Comparison of ENCODE assay signal across 8 cellular contexts in genomic region chr10:101031128-101031795, GRCh38. TPM values are rescaled to one million over a fixed set of nuclear protein-coding genes. Genes with fewer than 3 reads are reported as not detected.
DNase-seq lines count a peak whose midpoint lies in the region; ATAC-seq, FAIRE-seq and TF ChIP-seq lines count a peak whose summit lies in the region.

PDZD7 (minus strand) TSS chr10:101031129; CDS start chr10:101030219, 910 bp downstream.
SFXN3 (plus strand) TSS chr10:101031234; CDS start chr10:101034695, 3,461 bp downstream.

- H3K79me2 ChIP-seq in astrocyte (ENCODE audit: insufficient read depth, low read length), result peaks cover 27% of the 10 kb centered on the region

- H3K4me2 ChIP-seq in astrocyte (ENCODE audit: low read length), result peak within 1 kb of the TSS; percentile 98

- intact Hi-C loops in aorta (cut with DNase I), result loop anchor here in 1 of 2 donors (5.0 kb wide), 3 partner anchors 34 to 119 kb away; partner anchors contain the start of genes LZTS2 and SLF2

- no peak for TF ChIP-seq POLR2A in GM12892 (IDR thresholded peaks at IDR 0.05; ENCODE audit: low read depth, low read length)

- FAIRE-seq in GM12892 (lab: Jason Lieb, UNC) (peak; percentile 74), astrocyte (lab: Jason Lieb, UNC) (no peak)

- peaks cover 16% of the 10 kb centered on the region for H3K4me1 Mint-ChIP-seq in astrocyte (ENCODE audit: low read depth, unreplicated experiment)

- H3K9ac ChIP-seq in astrocyte (ENCODE audit: low read length), result peak within 1 kb of the TSS; percentile 96

- H3K36me3 Mint-ChIP-seq in astrocyte (ENCODE audit: low read depth, unreplicated experiment), result peaks cover 7% of the 10 kb centered on the region

- H3K36me3 ChIP-seq in astrocyte (ENCODE audit: insufficient read depth, low read length) (peaks cover 14% of the 10 kb centered on the region), aorta (ENCODE audit: control insufficient read depth in 1 of 2, insufficient read depth in 2 of 2, low read length in 1 of 2) (peaks cover 0 to 6% of the 10 kb centered on the region in 2 donors)

- DNase-seq in GM12892 (ENCODE audit: insufficient read length), result peak; percentile 98
- peak; percentile 77 to 86 for DNase-seq in NCI-H187 (lab: John Stamatoyannopoulos, UW)
- peak; percentile 96 for DNase-seq in T-helper 9 cell
- peak; percentile 92 for DNase-seq in astrocyte (ENCODE audit: low read depth)
- DNase-seq in hepatic stellate cell (ENCODE audit: low spot score), result peak; percentile 99
- peak; percentile 76 for DNase-seq in renal cortical epithelial cell (ENCODE audit: low read depth)
- peak; percentile 98 to 99 for DNase-seq in aorta

- H3K27ac Mint-ChIP-seq in astrocyte (ENCODE audit: unreplicated experiment), result peak within 1 kb of the TSS; percentile 98

- H3K27me3 ChIP-seq in astrocyte (ENCODE audit: insufficient read depth, low read length) (no peaks in the 10 kb centered on the region), aorta (ENCODE audit: control insufficient read depth in 1 of 2, insufficient read depth in 2 of 2, low read length in 1 of 2) (no peaks in the 10 kb centered on the region)

- H3K9me3 Mint-ChIP-seq in astrocyte (ENCODE audit: unreplicated experiment), result no peaks in the 10 kb centered on the region

- TF ChIP-seq CTCF in astrocyte (IDR thresholded peaks at IDR 0.05; ENCODE audit: insufficient read depth, low read depth, low read length), result no peak

- ATAC-seq in HG02884 (IDR thresholded peaks at IDR 0.05; ENCODE audit: unreplicated experiment) (peak; percentile 86), aorta (ENCODE audit: low FRiP score) (peak; percentile 93)

- H3K27ac ChIP-seq in astrocyte (ENCODE audit: low read depth, low read length) (peak within 1 kb of the TSS; percentile 96), aorta (ENCODE audit: low read depth in 1 of 2, low read length in 2 of 2) (peak within 1 kb of the TSS; percentile 57 to 86)

- peak within 1 kb of the TSS; percentile 94 for H2AFZ ChIP-seq in astrocyte (ENCODE audit: low read depth, low read length)

- H3K4me3 Mint-ChIP-seq in astrocyte (ENCODE audit: unreplicated experiment), result peak within 1 kb of the TSS; percentile 88

- H3K27me3 Mint-ChIP-seq in astrocyte (ENCODE audit: low read depth, unreplicated experiment), result peaks cover 2% of the 10 kb centered on the region

- H4K20me1 ChIP-seq in astrocyte (ENCODE audit: insufficient read depth, low read length), result peaks cover 35% of the 10 kb centered on the region

- H3K4me3 ChIP-seq in astrocyte (ENCODE audit: insufficient read depth, low read depth, low read length), result peak within 1 kb of the TSS; percentile 86
- peak within 1 kb of the TSS; percentile 20 to 60 for H3K4me3 ChIP-seq in aorta (ENCODE audit: low read length in 2 of 2)

- WGBS in aorta, 2 donors, result 0 to 1% methylated on average over 38 of the region's 38 CpGs

- peaks cover 25% of the 10 kb centered on the region for H3K4me1 ChIP-seq in astrocyte (ENCODE audit: insufficient read depth, low read length)
- no peaks in the 10 kb centered on the region for H3K4me1 ChIP-seq in aorta (ENCODE audit: control insufficient read depth in 1 of 2, insufficient read depth in 2 of 2, low read length in 2 of 2)

- no peaks in the 10 kb centered on the region for H3K9me3 ChIP-seq in astrocyte (ENCODE audit: insufficient read depth, low read depth, low read length)
- no peaks in the 10 kb centered on the region for H3K9me3 ChIP-seq in aorta (ENCODE audit: control insufficient read depth, low read length)

RNA-seq across cellular contexts. Expression of gene PDZD7, which starts in this region (rescaled TPM):
- polyA plus RNA-seq in GM12892 (2012; ENCODE audit: missing spikeins), result 0.15 TPM
- 2.2 and 4.5 TPM in 2 replicates for total RNA-seq in astrocyte
- total RNA-seq in renal cortical epithelial cell, result 1.3 and 4.7 TPM in 2 replicates
- total RNA-seq in aorta, result 1 to 10 TPM; 1.1 to 1.6 TPM
- polyA plus RNA-seq in aorta, result 1 to 10 TPM in 1 of 2 donors, under 1 TPM in 1; 0.97 to 3.9 TPM

RNA-seq across cellular contexts. Expression of gene SFXN3, which starts in this region (rescaled TPM):
- polyA plus RNA-seq in GM12892 (2012; ENCODE audit: missing spikeins), result 2.2 TPM
- total RNA-seq in astrocyte (59.2 and 68.3 TPM in 2 replicates), renal cortical epithelial cell (35.8 and 40.9 TPM in 2 replicates), aorta (100 to 1,000 TPM in 1 of 2 donors, 10 to 100 TPM in 1; 91.5 to 113 TPM)
- polyA plus RNA-seq in aorta, result 10 to 100 TPM; 42.6 to 97.1 TPM

Comparison
In these comparisons a context has a peak if more than half of its experiments do, and no peak if none do; other contexts are left out.
1. Peak in every context shown above with its lines: DNase-seq, ATAC-seq, H3K4me3 ChIP-seq and H3K27ac ChIP-seq.